Comparison of ENCODE assay signal across 1 cellular context in the genomic region with DNA sequence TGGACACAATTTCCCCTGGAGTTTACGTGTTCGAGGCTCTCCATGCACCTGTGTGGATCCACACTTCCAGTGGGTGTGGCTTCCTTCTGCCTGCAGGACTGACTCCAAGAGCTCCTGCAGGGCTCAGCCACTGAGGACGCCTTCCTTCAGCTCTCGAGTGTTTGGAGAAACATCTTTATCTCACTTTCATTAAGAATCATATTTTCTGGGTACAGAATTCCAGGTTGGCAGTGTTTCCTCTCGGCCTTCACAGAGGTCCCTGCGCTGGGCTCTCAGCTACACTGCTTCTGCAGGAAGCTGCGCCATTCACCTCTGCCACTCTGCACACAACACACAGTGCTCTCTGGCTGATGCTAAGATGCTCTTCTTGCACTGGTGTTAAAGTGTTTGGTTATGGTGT.
TF ChIP-seq lines count a peak whose summit lies in the region.

No MANE protein-coding gene starts in this region.

TF ChIP-seq in HepG2, 621 proteins besides CTCF, POLR2A, EP300 and RAD21 (continued from another document):
- TF ChIP-seq, protein P1, sequence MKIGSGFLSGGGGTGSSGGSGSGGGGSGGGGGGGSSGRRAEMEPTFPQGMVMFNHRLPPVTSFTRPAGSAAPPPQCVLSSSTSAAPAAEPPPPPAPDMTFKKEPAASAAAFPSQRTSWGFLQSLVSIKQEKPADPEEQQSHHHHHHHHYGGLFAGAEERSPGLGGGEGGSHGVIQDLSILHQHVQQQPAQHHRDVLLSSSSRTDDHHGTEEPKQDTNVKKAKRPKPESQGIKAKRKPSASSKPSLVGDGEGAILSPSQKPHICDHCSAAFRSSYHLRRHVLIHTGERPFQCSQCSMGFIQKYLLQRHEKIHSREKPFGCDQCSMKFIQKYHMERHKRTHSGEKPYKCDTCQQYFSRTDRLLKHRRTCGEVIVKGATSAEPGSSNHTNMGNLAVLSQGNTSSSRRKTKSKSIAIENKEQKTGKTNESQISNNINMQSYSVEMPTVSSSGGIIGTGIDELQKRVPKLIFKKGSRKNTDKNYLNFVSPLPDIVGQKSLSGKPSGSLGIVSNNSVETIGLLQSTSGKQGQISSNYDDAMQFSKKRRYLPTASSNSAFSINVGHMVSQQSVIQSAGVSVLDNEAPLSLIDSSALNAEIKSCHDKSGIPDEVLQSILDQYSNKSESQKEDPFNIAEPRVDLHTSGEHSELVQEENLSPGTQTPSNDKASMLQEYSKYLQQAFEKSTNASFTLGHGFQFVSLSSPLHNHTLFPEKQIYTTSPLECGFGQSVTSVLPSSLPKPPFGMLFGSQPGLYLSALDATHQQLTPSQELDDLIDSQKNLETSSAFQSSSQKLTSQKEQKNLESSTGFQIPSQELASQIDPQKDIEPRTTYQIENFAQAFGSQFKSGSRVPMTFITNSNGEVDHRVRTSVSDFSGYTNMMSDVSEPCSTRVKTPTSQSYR (CRISPR knock-in tag; IDR thresholded peaks at IDR 0.05; ENCODE audit: borderline replicate concordance) = no peak
- TF ChIP-seq ELK4 (CRISPR knock-in tag; IDR thresholded peaks at IDR 0.05; ENCODE audit: borderline replicate concordance) (no peak), NFYC (CRISPR knock-in tag; IDR thresholded peaks at IDR 0.05) (no peak), SP140L (CRISPR knock-in tag; IDR thresholded peaks at IDR 0.05; ENCODE audit: borderline replicate concordance) (no peak), FOSL1 (CRISPR knock-in tag; IDR thresholded peaks at IDR 0.05; ENCODE audit: borderline replicate concordance) (no peak), SNRNP70 (IDR thresholded peaks at IDR 0.05; ENCODE audit: low read depth, low read length) (no peak), ZNF234 (CRISPR knock-in tag; conservative IDR thresholded peaks at IDR 0.05) (no peak)
- TF ChIP-seq, protein P2, sequence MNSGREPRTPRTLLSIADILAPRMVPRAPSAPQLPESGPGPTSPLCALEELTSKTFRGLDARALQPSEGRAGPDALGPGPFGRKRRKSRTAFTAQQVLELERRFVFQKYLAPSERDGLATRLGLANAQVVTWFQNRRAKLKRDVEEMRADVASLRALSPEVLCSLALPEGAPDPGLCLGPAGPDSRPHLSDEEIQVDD (CRISPR knock-in tag; IDR thresholded peaks at IDR 0.05; ENCODE audit: borderline replicate concordance) = no peak
